ENCODE assay signal across 24 cellular contexts in the genomic region with DNA sequence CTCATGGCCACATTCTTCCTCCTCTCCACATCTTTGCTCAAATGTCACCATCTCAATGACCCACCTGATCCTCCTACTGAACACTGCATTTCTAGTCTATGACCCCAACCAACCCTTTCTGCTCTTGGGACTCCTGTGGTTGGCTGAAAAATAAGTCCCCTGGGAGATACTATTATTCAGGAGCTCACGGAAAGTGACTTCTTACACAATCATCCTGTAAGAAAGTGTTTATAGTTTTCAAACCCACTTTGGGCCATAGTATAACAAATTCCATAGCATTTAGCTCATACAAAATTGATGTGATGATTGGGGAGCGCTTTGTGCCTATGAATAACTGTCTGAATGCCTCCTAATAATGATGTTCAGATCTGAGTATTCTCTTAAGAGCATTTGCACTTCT.
"Had no signal": no experiment of that assay in that cellular context is flagged by ENCODE, and none has a peak within 500 bp of the region (broad histone marks: within the 10 kb centered on the region; RNA-seq: fewer than 3 reads in every experiment).

No MANE protein-coding gene starts in this region.

- H3K27ac ChIP-seq: esophagus squamous epithelium, foreskin keratinocyte, hepatocyte, left ventricle myocardium inferior, lower lobe of right lung, neutrophil, psoas muscle, right lobe of liver, skin epidermis, testis, tibial nerve, upper lobe of right lung, vagina had no signal

- H3K4me1 ChIP-seq: lower lobe of right lung, psoas muscle, right lobe of liver, testis, tibial nerve, upper lobe of right lung had no signal

- H3K4me3 Mint-ChIP-seq: dendritic cell treated with granulocyte-macrophage colony-stimulating factor and Interleukin-4, amounts not matched to agents 40 ng/mL and 50 ng/mL, for 4 days; effector memory CD8-positive, alpha-beta T cell; naive thymus-derived CD4-positive, alpha-beta T cell; stimulated activated naive B cell treated with anti-CD40 and anti-IgM and Interleukin-4, amounts not matched to agents 10 μg/mL and 1 μg/mL and 100 μg/mL, for 72 hours; stimulated activated naive CD8-positive, alpha-beta T cell treated with anti-CD3 and anti-CD28 coated beads, Interleukin-15, amount 100 ng/mL, for 72 hours had no signal

- H3K9me3 ChIP-seq: esophagus squamous epithelium, left ventricle myocardium inferior, lower lobe of right lung, neutrophil, psoas muscle, right lobe of liver, testis, tibial nerve, upper lobe of right lung, vagina had no signal

- H3K4me2 ChIP-seq: hepatocyte had no signal

- H2AFZ ChIP-seq: hepatocyte had no signal

- H3K4me1 Mint-ChIP-seq: stimulated activated naive CD8-positive, alpha-beta T cell treated with anti-CD3 and anti-CD28 coated beads, Interleukin-15, amount 100 ng/mL, for 72 hours had no signal

- H3K27ac Mint-ChIP-seq: dendritic cell treated with granulocyte-macrophage colony-stimulating factor and Interleukin-4, amounts not matched to agents 40 ng/mL and 50 ng/mL, for 4 days; effector memory CD8-positive, alpha-beta T cell; naive thymus-derived CD4-positive, alpha-beta T cell; stimulated activated naive B cell treated with anti-CD40 and anti-IgM and Interleukin-4, amounts not matched to agents 10 μg/mL and 1 μg/mL and 100 μg/mL, for 72 hours; stimulated activated naive CD8-positive, alpha-beta T cell treated with anti-CD3 and anti-CD28 coated beads, Interleukin-15, amount 100 ng/mL, for 72 hours had no signal

- H3K9me3 Mint-ChIP-seq: dendritic cell treated with granulocyte-macrophage colony-stimulating factor and Interleukin-4, amounts not matched to agents 40 ng/mL and 50 ng/mL, for 4 days; effector memory CD8-positive, alpha-beta T cell; naive thymus-derived CD4-positive, alpha-beta T cell; stimulated activated naive B cell treated with anti-CD40 and anti-IgM and Interleukin-4, amounts not matched to agents 10 μg/mL and 1 μg/mL and 100 μg/mL, for 72 hours; stimulated activated naive CD8-positive, alpha-beta T cell treated with anti-CD3 and anti-CD28 coated beads, Interleukin-15, amount 100 ng/mL, for 72 hours had no signal

- H3K27me3 Mint-ChIP-seq: dendritic cell treated with granulocyte-macrophage colony-stimulating factor and Interleukin-4, amounts not matched to agents 40 ng/mL and 50 ng/mL, for 4 days; effector memory CD8-positive, alpha-beta T cell; stimulated activated naive CD8-positive, alpha-beta T cell treated with anti-CD3 and anti-CD28 coated beads, Interleukin-15, amount 100 ng/mL, for 72 hours had no signal

- ATAC-seq: effector memory CD8-positive, alpha-beta T cell; left cardiac atrium; lower lobe of right lung; naive thymus-derived CD4-positive, alpha-beta T cell; psoas muscle; right lobe of liver; stimulated activated naive B cell treated with anti-CD40 and anti-IgM and Interleukin-4, amounts not matched to agents 10 μg/mL and 1 μg/mL and 100 μg/mL, for 72 hours; stimulated activated naive CD8-positive, alpha-beta T cell treated with anti-CD3 and anti-CD28 coated beads, Interleukin-15, amount 100 ng/mL, for 72 hours; upper lobe of right lung had no signal

- H3K4me3 ChIP-seq: esophagus squamous epithelium, hepatocyte, left ventricle myocardium inferior, lower lobe of right lung, psoas muscle, right lobe of liver, skin epidermis, testis, tibial nerve, upper lobe of right lung, vagina had no signal

- H3K36me3 Mint-ChIP-seq: naive thymus-derived CD4-positive, alpha-beta T cell; stimulated activated naive B cell treated with anti-CD40 and anti-IgM and Interleukin-4, amounts not matched to agents 10 μg/mL and 1 μg/mL and 100 μg/mL, for 72 hours had no signal

- H3K27me3 ChIP-seq: esophagus squamous epithelium, foreskin keratinocyte, hepatocyte, neutrophil, right lobe of liver, testis, tibial nerve, upper lobe of right lung, vagina had no signal

- H3K79me2 ChIP-seq: hepatocyte had no signal

- H3K36me3 ChIP-seq: esophagus squamous epithelium, left ventricle myocardium inferior, lower lobe of right lung, neutrophil, right lobe of liver, tibial nerve, upper lobe of right lung, vagina had no signal

- DNase-seq: effector memory CD8-positive, alpha-beta T cell; esophagus squamous epithelium; islet precursor cell; left cardiac atrium; left ventricle myocardium inferior; lower lobe of right lung; mesendoderm; naive thymus-derived CD4-positive, alpha-beta T cell; psoas muscle; retina; right lobe of liver; stimulated activated CD4-positive, alpha-beta T cell treated with anti-CD3 and anti-CD28 coated beads, Interleukin-2, amount 100 ng/mL, for 24 hours; stimulated activated CD4-positive, alpha-beta T cell treated with anti-CD3 and anti-CD28 coated beads, Interleukin-4, amount 100 ng/mL, for 4 hours; stimulated activated naive B cell treated with anti-CD40 and anti-IgM and Interleukin-4, amounts not matched to agents 10 μg/mL and 1 μg/mL and 100 μg/mL, for 72 hours; stimulated activated naive CD8-positive, alpha-beta T cell treated with anti-CD3 and anti-CD28 coated beads, Interleukin-15, amount 100 ng/mL, for 72 hours; testis; upper lobe of right lung had no signal
